Comparison of ENCODE assay signal across 1 cellular context in the genomic region with DNA sequence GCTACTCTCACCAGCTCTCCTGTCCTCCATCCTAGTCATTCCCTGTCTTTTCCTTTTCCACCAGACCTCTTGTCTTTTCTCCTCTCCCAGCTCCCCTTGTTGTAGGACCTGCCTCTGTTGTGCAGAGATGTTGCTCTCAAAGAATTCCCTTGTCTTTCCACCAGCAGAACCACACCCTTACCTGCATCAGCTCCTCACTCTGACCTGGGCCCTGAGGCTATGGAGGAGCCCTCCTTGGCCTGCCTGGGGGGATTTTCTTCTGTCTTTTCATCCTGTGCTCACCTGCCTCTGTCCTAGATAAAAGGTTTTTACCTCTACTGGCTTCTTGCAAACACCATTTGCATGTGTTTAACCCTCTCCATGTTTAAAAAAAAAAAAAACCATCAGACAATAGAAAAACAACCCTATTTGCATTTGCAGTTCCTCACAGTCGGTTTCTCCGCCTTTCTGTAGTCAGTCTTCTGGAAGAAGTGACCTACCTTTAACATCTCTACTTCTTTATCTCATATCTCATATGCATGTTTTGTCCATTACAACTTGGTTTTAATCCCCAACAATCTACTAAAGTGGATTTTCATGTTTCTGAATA.
TF ChIP-seq lines count a peak whose summit lies in the region.

No MANE protein-coding gene starts in this region.

TF ChIP-seq in H1, 55 proteins besides CTCF, POLR2A, EP300 and RAD21 (continued from another document):
- TF ChIP-seq SIRT6 (IDR thresholded peaks at IDR 0.05; ENCODE audit: low read length) (no peak), CHD2 (IDR thresholded peaks at IDR 0.05; ENCODE audit: low read length) (no peak), GTF2F1 (IDR thresholded peaks at IDR 0.05; ENCODE audit: borderline replicate concordance, low read depth, low read length) (no peak), SP2 (IDR thresholded peaks at IDR 0.05; ENCODE audit: low read length) (no peak), KDM4A (IDR thresholded peaks at IDR 0.05; ENCODE audit: low read depth, low read length, severe bottlenecking) (no peak), TAF7 (optimal IDR thresholded peaks at IDR 0.05; ENCODE audit: borderline replicate concordance, low read depth, low read length) (no peak), HDAC2 (IDR thresholded peaks at IDR 0.05; ENCODE audit: borderline replicate concordance in 1 of 2, low read depth in 2 of 2, low read length in 2 of 2) (no peak), RFX5 (IDR thresholded peaks at IDR 0.05; ENCODE audit: borderline replicate concordance, low read depth, low read length) (no peak), EZH2 (IDR thresholded peaks at IDR 0.05; ENCODE audit: low read depth, low read length, severe bottlenecking) (no peak), RBBP5 (IDR thresholded peaks at IDR 0.05; ENCODE audit: borderline replicate concordance, low read depth, low read length) (no peak)
- TF ChIP-seq, protein P1, sequence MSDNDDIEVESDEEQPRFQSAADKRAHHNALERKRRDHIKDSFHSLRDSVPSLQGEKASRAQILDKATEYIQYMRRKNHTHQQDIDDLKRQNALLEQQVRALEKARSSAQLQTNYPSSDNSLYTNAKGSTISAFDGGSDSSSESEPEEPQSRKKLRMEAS (IDR thresholded peaks at IDR 0.05) = no peak
